Comparison of ENCODE assay signal across 21 cellular contexts in genomic region chr17:27855454-27855853, GRCh38. TPM values are rescaled to one million over a fixed set of nuclear protein-coding genes. Genes with fewer than 3 reads are reported as not detected.
"Had no signal": no experiment of that assay in that cellular context is flagged by ENCODE, and none has a peak within 500 bp of the region (broad histone marks: within the 10 kb centered on the region; RNA-seq: fewer than 3 reads in every experiment).

No MANE protein-coding gene starts in this region.

- H3K9me3 ChIP-seq: SK-N-SH had no signal

- H3K9ac ChIP-seq: SK-N-SH had no signal

- H3K27ac ChIP-seq: HL-60 had no signal

- DNase-seq: KBM-7, NCI-H1048, NCI-H1105, NCI-H1417, NCI-H1436 treated with DMSO at 0.1 percent for 48 hours, NCI-H1694, NCI-H187 treated with DMSO at 0.1 percent for 48 hours, NCI-H2029 treated with DMSO at 0.1 percent for 48 hours, NCI-H2171 treated with DMSO at 0.1 percent for 48 hours, NCI-H345, NCI-H524, NCI-H69, NCI-H774, Right ventricle myocardium superior, RPMI8226, SK-N-SH, SW 1271 had no signal

- H3K4me2 ChIP-seq: SK-N-SH had no signal

RNA-seq across cellular contexts. Expression of gene NOS2, which starts 55.1 kb away (rescaled TPM):
- total RNA-seq: LHCN-M2, MCF 10A, NCI-H460 had no signal
- polyA plus RNA-seq: SK-N-SH had no signal
